Comparison of ENCODE assay signal across 8 cellular contexts in genomic region chr1:169105434-169106094, GRCh38. TPM values are rescaled to one million over a fixed set of nuclear protein-coding genes. Genes with fewer than 3 reads are reported as not detected.
A peak's percentile ranks its signal among the peaks of the same experiment; 100 is the strongest.
DNase-seq lines count a peak whose midpoint lies in the region; ATAC-seq and TF ChIP-seq lines count a peak whose summit lies in the region.

No MANE protein-coding gene starts in this region.

- H3K27me3 ChIP-seq in muscle layer of colon (ENCODE audit: control insufficient read depth in 1 of 2, insufficient read depth in 2 of 2, low read length in 2 of 2) = no peaks in the 10 kb centered on the region

- intact Hi-C loops in activated CD4-positive, alpha-beta T cell treated with anti-CD3 and anti-CD28 coated beads, Interleukin-2, amount 10 ng/mL, durations not matched to agents 24 days and 14 days (cut with micrococcal nuclease) = loop anchor here (2.0 to 10.0 kb wide), 7 partner anchors 15 to 1553 kb away; partner anchors contain the start of gene CREG1

- no peaks in the 10 kb centered on the region for H3K36me3 ChIP-seq in muscle layer of colon (ENCODE audit: insufficient read depth, low read length)

- H3K9me3 ChIP-seq in muscle layer of colon (ENCODE audit: low read length) = no peaks in the 10 kb centered on the region

- H3K4me1 Mint-ChIP-seq in activated CD4-positive, alpha-beta T cell treated with anti-CD3 and anti-CD28 coated beads, Interleukin-2, amount 10 ng/mL, durations not matched to agents 24 days and 14 days = peaks cover 41% of the 10 kb centered on the region

- H3K4me3 ChIP-seq in AG10803 (ENCODE audit: low read length) (peak overlapping the region; percentile 80), muscle layer of colon (ENCODE audit: low read depth in 1 of 2, low read length in 2 of 2) (peak overlapping the region; percentile 49 to 88)

- TF ChIP-seq POLR2A in erythroblast (IDR thresholded peaks at IDR 0.05; ENCODE audit: low read length) = no peak

- H3K4me3 Mint-ChIP-seq in activated CD4-positive, alpha-beta T cell treated with anti-CD3 and anti-CD28 coated beads, Interleukin-2, amount 10 ng/mL, durations not matched to agents 24 days and 14 days = peak overlapping the region; percentile 85

- H3K27ac Mint-ChIP-seq in activated CD4-positive, alpha-beta T cell treated with anti-CD3 and anti-CD28 coated beads, Interleukin-2, amount 10 ng/mL, durations not matched to agents 24 days and 14 days = no peak overlapping the region

- no peak for TF ChIP-seq CTCF in AG10803 (conservative IDR thresholded peaks at IDR 0.05; ENCODE audit: low read length)
- TF ChIP-seq CTCF in GM13977 (IDR thresholded peaks at IDR 0.05; ENCODE audit: extremely low read depth, insufficient read depth, missing control alignments) = peak; percentile 7

- peaks cover 25% of the 10 kb centered on the region for H3K27me3 Mint-ChIP-seq in activated CD4-positive, alpha-beta T cell treated with anti-CD3 and anti-CD28 coated beads, Interleukin-2, amount 10 ng/mL, durations not matched to agents 24 days and 14 days

- H3K27ac ChIP-seq in muscle layer of colon (ENCODE audit: low read depth, low read length) = peak overlapping the region; percentile 61

- H3K4me1 ChIP-seq in muscle layer of colon (ENCODE audit: insufficient read depth, low read length) = peaks cover 38% of the 10 kb centered on the region

- H3K36me3 Mint-ChIP-seq in activated CD4-positive, alpha-beta T cell treated with anti-CD3 and anti-CD28 coated beads, Interleukin-2, amount 10 ng/mL, durations not matched to agents 24 days and 14 days (ENCODE audit: low read depth) = peaks cover 6% of the 10 kb centered on the region

- peak; percentile 17 for ATAC-seq in HG02884 (IDR thresholded peaks at IDR 0.05; ENCODE audit: unreplicated experiment)

- no peak overlapping the region for H3K9ac ChIP-seq in muscle layer of colon (ENCODE audit: low read length)

- no peaks in the 10 kb centered on the region for H3K9me3 Mint-ChIP-seq in activated CD4-positive, alpha-beta T cell treated with anti-CD3 and anti-CD28 coated beads, Interleukin-2, amount 10 ng/mL, durations not matched to agents 24 days and 14 days

- no peak for DNase-seq in AG10803 (ENCODE audit: low read depth)
- DNase-seq in GM13977 (ENCODE audit: low spot score) = peak; percentile 53
- peak; percentile 54 for DNase-seq in NCI-H2029 treated with DMSO at 0.1 percent for 48 hours (lab: John Stamatoyannopoulos, UW)
- peak; percentile 80 for DNase-seq in activated CD4-positive, alpha-beta T cell treated with anti-CD3 and anti-CD28 coated beads, Interleukin-2, amount 10 ng/mL, durations not matched to agents 24 days and 14 days
- DNase-seq in erythroblast (lab: John Stamatoyannopoulos, UW) = peak; percentile 66 to 69
- DNase-seq in ureter (ENCODE audit: low spot score) = peak; percentile 86

- in situ Hi-C loops in GM13977 (cut with MboI; ENCODE audit: low pct_unique_long_range_greater_than_20kb, low sequenced_read_pairs, unreplicated experiment) = loop anchor here (25.0 kb wide), 1 partner anchor 468 kb away; no protein-coding TSS in a partner anchor

RNA-seq across cellular contexts. Expression of gene ATP1B1, which starts 0.9 kb away (rescaled TPM):
- total RNA-seq in activated CD4-positive, alpha-beta T cell treated with anti-CD3 and anti-CD28 coated beads, Interleukin-2, amount 10 ng/mL, durations not matched to agents 24 days and 14 days = 12.5 and 15.3 TPM in 2 replicates
- total RNA-seq in ureter = 172 TPM

Comparison
In these comparisons a context has a peak if more than half of its experiments do, and no peak if none do; other contexts are left out.
1. RNA of gene ATP1B1, which starts 0.9 kb away (total RNA-seq): 172 TPM in ureter (single experiment); 12.5 to 15.3 TPM in activated CD4-positive, alpha-beta T cell treated with anti-CD3 and anti-CD28 coated beads, Interleukin-2, amount 10 ng/mL, durations not matched to agents 24 days and 14 days; every median in the first group is over 10 times any median in the second.